In genomic region chr13:75330770-75331169, GRCh38 we compare ENCODE assay signal across 3 cellular contexts.
TF ChIP-seq lines count a peak whose summit lies in the region.

No MANE protein-coding gene starts in this region.

TF ChIP-seq in HepG2, 621 proteins besides CTCF, POLR2A, EP300 and RAD21 (continues in another document):
- TF ChIP-seq ETS1 (CRISPR knock-in tag; IDR thresholded peaks at IDR 0.05) (no peak), ZNF543 (CRISPR knock-in tag; IDR thresholded peaks at IDR 0.05) (no peak), ZNF207 (IDR thresholded peaks at IDR 0.05; ENCODE audit: borderline replicate concordance) (no peak), MED8 (CRISPR knock-in tag; IDR thresholded peaks at IDR 0.05; ENCODE audit: insufficient replicate concordance) (no peak), YEATS2 (CRISPR knock-in tag; IDR thresholded peaks at IDR 0.05; ENCODE audit: borderline replicate concordance) (no peak), HMGXB3 (CRISPR knock-in tag; IDR thresholded peaks at IDR 0.05; ENCODE audit: borderline replicate concordance) (no peak), ESRRA (CRISPR knock-in tag; IDR thresholded peaks at IDR 0.05; ENCODE audit: low read depth) (no peak), ZNF740 (CRISPR knock-in tag; IDR thresholded peaks at IDR 0.05) (no peak), ZNF781 (CRISPR knock-in tag; IDR thresholded peaks at IDR 0.05; ENCODE audit: borderline replicate concordance, not compliant biosample characterization) (no peak), ARNT2 (CRISPR knock-in tag; IDR thresholded peaks at IDR 0.05; ENCODE audit: low read depth) (no peak), GLMP (CRISPR knock-in tag; IDR thresholded peaks at IDR 0.05; ENCODE audit: borderline replicate concordance) (no peak), IRX3 (CRISPR knock-in tag; IDR thresholded peaks at IDR 0.05; ENCODE audit: borderline replicate concordance, low read depth) (no peak)

TF ChIP-seq in GM23338, 12 proteins besides CTCF, POLR2A, EP300 and RAD21 (continued from another document and continues in another):
- TF ChIP-seq REST (IDR thresholded peaks at IDR 0.05; ENCODE audit: unreplicated experiment) (no peak), CREB1 (CRISPR knock-in tag; IDR thresholded peaks at IDR 0.05; ENCODE audit: low read depth) (no peak), ZNF462 (CRISPR knock-in tag; IDR thresholded peaks at IDR 0.05) (no peak), ETS1 (IDR thresholded peaks at IDR 0.05) (no peak), EZH2phosphoT487 (IDR thresholded peaks at IDR 0.05; ENCODE audit: unreplicated experiment) (no peak), ZNF331 (CRISPR knock-in tag; IDR thresholded peaks at IDR 0.05; ENCODE audit: low read depth) (no peak), JUNB (IDR thresholded peaks at IDR 0.05; ENCODE audit: unreplicated experiment) (no peak)

TF ChIP-seq in endothelial cell of umbilical vein, 7 proteins besides CTCF, POLR2A, EP300 and RAD21 (continued from another document):
- TF ChIP-seq MYC (IDR thresholded peaks at IDR 0.05; ENCODE audit: low read depth, low read length) (no peak), JUN (IDR thresholded peaks at IDR 0.05; ENCODE audit: borderline replicate concordance, insufficient read depth, insufficient read length, low read depth) (no peak), EZH2 (IDR thresholded peaks at IDR 0.05; ENCODE audit: borderline replicate concordance, low read depth, low read length, severe bottlenecking) (no peak)
